In the genomic region with DNA sequence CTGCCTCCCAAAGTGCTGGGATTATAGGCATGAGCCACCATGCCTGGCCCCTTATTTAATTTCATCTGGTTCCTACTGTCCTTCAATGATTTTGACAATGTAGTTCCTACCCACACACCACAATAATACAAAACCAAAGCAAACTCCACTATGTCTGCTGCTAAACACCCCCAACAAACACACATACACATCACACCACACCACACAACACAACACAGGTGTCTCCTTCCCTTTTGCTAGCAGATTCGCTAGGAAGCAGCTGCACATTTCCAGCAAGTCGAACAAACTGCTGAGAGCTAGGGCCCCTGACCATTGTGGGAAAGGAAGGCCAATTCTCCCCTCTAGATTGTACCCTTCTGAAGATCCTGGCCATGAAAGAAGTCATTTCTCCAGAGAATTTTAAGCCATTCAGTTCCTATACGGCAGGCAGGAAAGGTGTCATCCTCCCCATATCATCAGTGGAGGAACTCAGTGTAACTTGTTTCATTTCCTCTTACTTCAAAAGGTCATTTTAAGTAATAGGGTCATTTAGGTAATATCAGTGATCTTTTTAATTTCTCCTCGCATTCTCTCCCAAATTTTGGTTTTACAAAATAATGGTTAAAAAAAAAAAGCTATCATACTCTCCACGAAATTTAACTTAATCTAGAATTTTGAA, we compare ENCODE assay signal across 1 cellular context.
TF ChIP-seq lines count a peak whose summit lies in the region.

No MANE protein-coding gene starts in this region.

TF ChIP-seq in HEK293T, 16 proteins besides CTCF, POLR2A, EP300 and RAD21:
- TF ChIP-seq SUZ12 (IDR thresholded peaks at IDR 0.05) (no peak), HDGF (IDR thresholded peaks at IDR 0.05; ENCODE audit: borderline replicate concordance) (no peak), FOXM1 (IDR thresholded peaks at IDR 0.05; ENCODE audit: borderline replicate concordance) (no peak), ELF4 (IDR thresholded peaks at IDR 0.05) (no peak), LEF1 (IDR thresholded peaks at IDR 0.05; ENCODE audit: borderline replicate concordance) (no peak), FOXA1 (IDR thresholded peaks at IDR 0.05) (no peak), L3MBTL2 (conservative IDR thresholded peaks at IDR 0.05) (no peak), CTBP1 (IDR thresholded peaks at IDR 0.05; ENCODE audit: borderline replicate concordance) (no peak), TARDBP (IDR thresholded peaks at IDR 0.05) (no peak), NFRKB (IDR thresholded peaks at IDR 0.05) (no peak), ZNF384 (IDR thresholded peaks at IDR 0.05) (no peak), SP1 (IDR thresholded peaks at IDR 0.05) (no peak)
- TF ChIP-seq, protein P1, sequence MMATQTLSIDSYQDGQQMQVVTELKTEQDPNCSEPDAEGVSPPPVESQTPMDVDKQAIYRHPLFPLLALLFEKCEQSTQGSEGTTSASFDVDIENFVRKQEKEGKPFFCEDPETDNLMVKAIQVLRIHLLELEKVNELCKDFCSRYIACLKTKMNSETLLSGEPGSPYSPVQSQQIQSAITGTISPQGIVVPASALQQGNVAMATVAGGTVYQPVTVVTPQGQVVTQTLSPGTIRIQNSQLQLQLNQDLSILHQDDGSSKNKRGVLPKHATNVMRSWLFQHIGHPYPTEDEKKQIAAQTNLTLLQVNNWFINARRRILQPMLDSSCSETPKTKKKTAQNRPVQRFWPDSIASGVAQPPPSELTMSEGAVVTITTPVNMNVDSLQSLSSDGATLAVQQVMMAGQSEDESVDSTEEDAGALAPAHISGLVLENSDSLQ (IDR thresholded peaks at IDR 0.05), result no peak
TF ChIP-seq in HEK293T: peak in this region for 0.
